24 cellular contexts compared by ENCODE assay signal in genomic region chr3:37856381-37856780, GRCh38. TPM values are rescaled to one million over a fixed set of nuclear protein-coding genes. Genes with fewer than 3 reads are reported as not detected.
DNase-seq lines count a peak whose midpoint lies in the region; ATAC-seq, FAIRE-seq and TF ChIP-seq lines count a peak whose summit lies in the region.
"Had no signal": no experiment of that assay in that cellular context is flagged by ENCODE, and none has a peak within 500 bp of the region (broad histone marks: within the 10 kb centered on the region; RNA-seq: fewer than 3 reads in every experiment).

No MANE protein-coding gene starts in this region.

- FAIRE-seq in bronchial epithelial cell (lab: Jason Lieb, UNC) (no peak), keratinocyte (lab: Jason Lieb, UNC) (no peak)
- FAIRE-seq: G401.6, small intestine had no signal

- H3K4me2 ChIP-seq in keratinocyte (ENCODE audit: control insufficient read depth, extremely low read depth, insufficient read depth, low read depth, low read length): peak overlapping the region; percentile 3

- DNase-seq in RWPE2 (ENCODE audit: low spot score): no peak
- DNase-seq in bronchial epithelial cell (ENCODE audit: low read depth): peak; percentile 42
- no peak for DNase-seq in keratinocyte (ENCODE audit: low read depth, low spot score)
- peak; percentile 81 for DNase-seq in stomach
- DNase-seq in NCI-H2029 (lab: John Stamatoyannopoulos, UW): no peak
- DNase-seq in Kasumi-1 (lab: John Stamatoyannopoulos, UW): no peak
- DNase-seq in hippocampal formation (lab: John Stamatoyannopoulos, UW): no peak
- DNase-seq: activated CD4-positive, alpha-beta T cell treated with anti-CD3 and anti-CD28 coated beads, Interleukin-2, amount 50 U/mL, for 48 hours; activated CD4-positive, CD25-positive, alpha-beta regulatory T cell; activated naive CD8-positive, alpha-beta T cell treated with anti-CD3 and anti-CD28 coated beads, Interleukin-2, amount 10 ng/mL, durations not matched to agents 7 days and 5 days; CD4-positive, alpha-beta memory T cell; foreskin melanocyte; lower lobe of right lung; NCI-H1092; NCI-H1930; NCI-H345; NCI-H82; OCI-M1; SHP77 treated with DMSO at 0.1 percent for 48 hours; small intestine; stimulated activated CD4-positive, alpha-beta T cell treated with anti-CD3 and anti-CD28 coated beads, Interleukin-1b, Interleukin-23, amount 100 ng/mL, for 48 hours; SW 1271 had no signal

- TF ChIP-seq CTCF in RWPE2 (IDR thresholded peaks at IDR 0.05; ENCODE audit: poor library complexity, severe bottlenecking): no peak
- TF ChIP-seq CTCF in bronchial epithelial cell (IDR thresholded peaks at IDR 0.05; ENCODE audit: insufficient read depth, low read length, severe bottlenecking): no peak
- TF ChIP-seq CTCF in keratinocyte (optimal IDR thresholded peaks at IDR 0.05 in 1 of 3, IDR thresholded peaks at IDR 0.05 in 1 of 3, conservative IDR thresholded peaks at IDR 0.05 in 1 of 3; ENCODE audit: extremely low read depth in 1 of 3, insufficient read depth in 2 of 3, low read length in 3 of 3): no peak
- TF ChIP-seq CTCF in stomach (IDR thresholded peaks at IDR 0.05): no peak

- H3K27me3 ChIP-seq in RWPE2 (ENCODE audit: insufficient read depth, poor library complexity, severe bottlenecking): no peaks in the 10 kb centered on the region
- no peaks in the 10 kb centered on the region for H3K27me3 ChIP-seq in bronchial epithelial cell (ENCODE audit: control insufficient read depth, insufficient read depth, low read length)
- H3K27me3 ChIP-seq in keratinocyte (ENCODE audit: control insufficient read depth, extremely low read depth, insufficient read depth, low read length): no peaks in the 10 kb centered on the region
- H3K27me3 ChIP-seq in stomach: no peaks in the 10 kb centered on the region

- H3K36me3 ChIP-seq in RWPE2 (ENCODE audit: low read depth) (no peaks in the 10 kb centered on the region), bronchial epithelial cell (ENCODE audit: control insufficient read depth, insufficient read depth, low read length) (no peaks in the 10 kb centered on the region), keratinocyte (ENCODE audit: control insufficient read depth in 2 of 2, extremely low read depth in 1 of 2, insufficient read depth in 2 of 2, low read length in 2 of 2) (no peaks in the 10 kb centered on the region), stomach (no peaks in the 10 kb centered on the region)
- H3K36me3 ChIP-seq: lower lobe of right lung, thoracic aorta had no signal

- no peak overlapping the region for H3K9ac ChIP-seq in keratinocyte (ENCODE audit: control insufficient read depth, extremely low read depth, insufficient read depth, low read length)

- H3K9me1 ChIP-seq in keratinocyte (ENCODE audit: control insufficient read depth, extremely low read depth, insufficient read depth, low read length): no peaks in the 10 kb centered on the region

- no peak overlapping the region for H3K4me3 ChIP-seq in RWPE2 (ENCODE audit: severe bottlenecking)
- no peak overlapping the region for H3K4me3 ChIP-seq in bronchial epithelial cell (ENCODE audit: low read depth, low read length)
- no peak overlapping the region for H3K4me3 ChIP-seq in keratinocyte (ENCODE audit: control insufficient read depth in 2 of 3, extremely low read depth in 1 of 3, insufficient read depth in 2 of 3, low read depth in 1 of 3, low read length in 3 of 3)
- no peak overlapping the region for H3K4me3 ChIP-seq in stomach
- H3K4me3 ChIP-seq: lower lobe of right lung, thoracic aorta had no signal

- intact Hi-C loops in stomach (cut with DNase I; ENCODE audit: low total_unique reads): loop anchor here (10.0 kb wide), 1 partner anchor 108 kb away; no protein-coding TSS in a partner anchor

- no peaks in the 10 kb centered on the region for H4K20me1 ChIP-seq in keratinocyte (ENCODE audit: control insufficient read depth, extremely low read depth, insufficient read depth, low read length)

- H3K9me3 ChIP-seq in RWPE2 (ENCODE audit: severe bottlenecking) (no peaks in the 10 kb centered on the region), keratinocyte (ENCODE audit: control insufficient read depth, low read depth, low read length) (no peaks in the 10 kb centered on the region), stomach (no peaks in the 10 kb centered on the region)
- H3K9me3 ChIP-seq: lower lobe of right lung, thoracic aorta had no signal

- TF ChIP-seq POLR2A in stomach (IDR thresholded peaks at IDR 0.05): no peak

- ATAC-seq in RWPE2 (ENCODE audit: low read depth): no peak
- ATAC-seq: lower lobe of right lung had no signal

- H3K4me1 ChIP-seq in RWPE2 (ENCODE audit: insufficient read depth, poor library complexity, severe bottlenecking) (peaks cover 34% of the 10 kb centered on the region), keratinocyte (ENCODE audit: control insufficient read depth, extremely low read depth, insufficient read depth, low read length) (peaks cover 48% of the 10 kb centered on the region), stomach (peaks cover 5 to 42% (median 39%) of the 10 kb centered on the region in 4 donors)

- dilution Hi-C loops in keratinocyte (cut with MboI; ENCODE audit: extremely low pct_ligation_motif_present, low sequenced_read_pairs): no loop called here

- TF ChIP-seq EP300 in stomach (IDR thresholded peaks at IDR 0.05): no peak

- H3K79me2 ChIP-seq in keratinocyte (ENCODE audit: control insufficient read depth, insufficient read depth, low read length): peaks cover 12% of the 10 kb centered on the region

- no peak overlapping the region for H2AFZ ChIP-seq in keratinocyte (ENCODE audit: control insufficient read depth, low read length)

- H3K27ac ChIP-seq in RWPE2 (ENCODE audit: poor library complexity, severe bottlenecking) (peak overlapping the region; percentile 13), keratinocyte (ENCODE audit: control insufficient read depth, insufficient read depth, low read length) (no peak overlapping the region), stomach (peak overlapping the region; percentile 5 to 58 (median 42))
- H3K27ac ChIP-seq: lower lobe of right lung, thoracic aorta had no signal

- WGBS in stomach, 5 donors: 24 to 42% (median 30%) methylated on average over 2 of the region's 2 CpGs

RNA-seq across cellular contexts. Expression of gene CTDSPL, which starts 5.3 kb away (rescaled TPM):
- total RNA-seq in bronchial epithelial cell: 50.4 and 80.6 TPM in 2 replicates
- polyA plus RNA-seq in keratinocyte: 77.7 to 83.2 TPM (median 83.0 TPM) in 3 replicates
- polyA plus RNA-seq in keratinocyte (2011; ENCODE audit: low read depth): 8.3 TPM
- polyA plus RNA-seq in keratinocyte (2011; cell fraction: cytosol; rRNA removed): 63.8 and 80.6 TPM in 2 replicates
- 62.6 and 70.5 TPM in 2 replicates for polyA plus RNA-seq in keratinocyte (2011; cell fraction: nucleus; rRNA removed)
- polyA plus RNA-seq in keratinocyte (2012; ENCODE audit: low replicate concordance): 43.9 and 69.2 TPM in 2 replicates
- 104 to 118 TPM (median 106 TPM) in 3 replicates for polyA minus RNA-seq in keratinocyte
- 52.8 TPM for polyA minus RNA-seq in keratinocyte (2011; cell fraction: cytosol; rRNA and poly(A)+ RNA removed)
- polyA minus RNA-seq in keratinocyte (2011; cell fraction: nucleus; rRNA and poly(A)+ RNA removed): 31.5 and 49.4 TPM in 2 replicates
- total RNA-seq in stomach: 10 to 100 TPM; 13.4 to 54.9 (median 39.7) TPM
- polyA plus RNA-seq in stomach: 10 to 100 TPM; 18.9 to 32.1 (median 28.3) TPM

Comparison
In these comparisons a context has a peak if more than half of its experiments do, and no peak if none do; other contexts are left out.
1. DNase-seq: peak in bronchial epithelial cell (single experiment) and stomach (single experiment); none in RWPE2 (single experiment), keratinocyte (single experiment), NCI-H2029 (single experiment), Kasumi-1 (0 of 2) and hippocampal formation (0 of 2).